1 cellular context compared by ENCODE assay signal in the genomic region with DNA sequence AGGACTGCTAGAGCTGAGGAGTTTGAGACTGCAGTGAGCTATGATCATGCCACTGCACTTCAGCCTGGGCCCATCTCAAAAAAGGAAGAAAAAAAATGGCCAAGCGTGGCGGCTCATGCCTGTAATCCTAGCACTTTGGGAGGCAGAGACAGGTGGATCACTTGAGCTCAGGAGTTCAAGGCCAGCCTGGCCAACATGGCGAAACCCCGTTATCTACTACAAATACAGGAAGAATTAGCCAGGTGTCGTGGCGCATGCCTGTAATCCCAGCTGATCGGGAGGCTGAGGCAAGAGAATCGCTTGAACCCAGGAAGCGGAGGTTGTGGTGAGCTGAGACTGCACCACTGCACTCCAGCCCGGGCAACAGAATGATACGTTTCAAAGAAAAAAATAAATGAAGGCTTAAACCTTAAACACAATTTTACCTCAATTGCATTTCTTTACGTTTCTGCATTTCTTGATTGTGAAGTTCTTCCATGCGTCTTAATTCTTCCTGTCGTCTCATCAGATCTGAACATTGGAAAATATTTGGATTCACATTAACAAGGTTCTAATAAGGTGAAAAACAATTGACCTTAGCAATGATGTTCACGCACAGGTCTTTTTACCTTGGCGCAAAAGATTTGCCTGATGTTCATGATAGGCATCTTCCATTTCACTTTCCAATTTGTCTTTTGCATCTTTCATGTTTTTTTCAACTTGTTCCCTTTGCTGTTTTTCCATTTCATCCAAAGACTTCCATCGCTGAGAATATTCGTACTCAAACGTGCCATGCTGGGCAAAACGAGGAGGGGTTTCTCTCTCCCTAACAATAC.
TF ChIP-seq lines count a peak whose summit lies in the region.

No MANE protein-coding gene starts in this region.

TF ChIP-seq in HepG2, 621 proteins besides CTCF, POLR2A, EP300 and RAD21 (continued from another document and continues in another):
- TF ChIP-seq CREB3 (CRISPR knock-in tag; IDR thresholded peaks at IDR 0.05) (no peak), PAX8 (CRISPR knock-in tag; IDR thresholded peaks at IDR 0.05; ENCODE audit: borderline replicate concordance) (no peak), SMYD3 (CRISPR knock-in tag; IDR thresholded peaks at IDR 0.05) (no peak), ZSCAN25 (CRISPR knock-in tag; IDR thresholded peaks at IDR 0.05) (no peak), ZNF775 (CRISPR knock-in tag; IDR thresholded peaks at IDR 0.05; ENCODE audit: borderline replicate concordance) (no peak), ZNF280D (CRISPR knock-in tag; IDR thresholded peaks at IDR 0.05) (no peak), CBX5 (CRISPR knock-in tag; IDR thresholded peaks at IDR 0.05; ENCODE audit: borderline replicate concordance) (no peak), ZNF569 (CRISPR knock-in tag; IDR thresholded peaks at IDR 0.05; ENCODE audit: borderline replicate concordance) (no peak), ZNF142 (CRISPR knock-in tag; IDR thresholded peaks at IDR 0.05) (0 out of 2 replicates have a peak, but pooled peaks have one; percentile 26), ZMAT3 (CRISPR knock-in tag; conservative IDR thresholded peaks at IDR 0.05) (no peak), ZNF17 (CRISPR knock-in tag; IDR thresholded peaks at IDR 0.05) (no peak), ZNF737 (CRISPR knock-in tag; IDR thresholded peaks at IDR 0.05; ENCODE audit: borderline replicate concordance) (no peak), ZNF615 (CRISPR knock-in tag; IDR thresholded peaks at IDR 0.05; ENCODE audit: borderline replicate concordance) (0 out of 2 replicates have a peak, but pooled peaks have one; percentile 47), HBP1 (CRISPR knock-in tag; IDR thresholded peaks at IDR 0.05; ENCODE audit: low read depth) (no peak), ZNF430 (CRISPR knock-in tag; IDR thresholded peaks at IDR 0.05) (no peak), THAP7 (CRISPR knock-in tag; IDR thresholded peaks at IDR 0.05) (no peak), NR2F6 (IDR thresholded peaks at IDR 0.05) (no peak), NR2F6 (CRISPR knock-in tag; IDR thresholded peaks at IDR 0.05) (peak; percentile 32; the same call in 1 of the 2 replicates), ZNF724P (CRISPR knock-in tag; IDR thresholded peaks at IDR 0.05; ENCODE audit: borderline replicate concordance) (no peak), MYNN (CRISPR knock-in tag; IDR thresholded peaks at IDR 0.05; ENCODE audit: low read depth) (no peak), MTF1 (CRISPR knock-in tag; IDR thresholded peaks at IDR 0.05) (no peak), FOSL1 (CRISPR knock-in tag; IDR thresholded peaks at IDR 0.05; ENCODE audit: borderline replicate concordance) (no peak), PCBP1 (IDR thresholded peaks at IDR 0.05; ENCODE audit: borderline replicate concordance, low read depth, low read length) (no peak), PHF20 (CRISPR knock-in tag; IDR thresholded peaks at IDR 0.05) (0 out of 2 replicates have a peak, but pooled peaks have one; percentile 26), ZNF546 (CRISPR knock-in tag; conservative IDR thresholded peaks at IDR 0.05) (no peak), ZNF547 (CRISPR knock-in tag; IDR thresholded peaks at IDR 0.05) (no peak), HNF4A (CRISPR knock-in tag; IDR thresholded peaks at IDR 0.05) (peak; percentile 77), ZC3H13 (CRISPR knock-in tag; IDR thresholded peaks at IDR 0.05) (no peak), ZNF687 (CRISPR knock-in tag; IDR thresholded peaks at IDR 0.05) (peak; percentile 50), MATR3 (CRISPR knock-in tag; IDR thresholded peaks at IDR 0.05) (no peak), NCOA2 (CRISPR knock-in tag; IDR thresholded peaks at IDR 0.05) (peak; percentile 34; the same call in 1 of the 2 replicates), AKNA (CRISPR knock-in tag; IDR thresholded peaks at IDR 0.05; ENCODE audit: borderline replicate concordance) (no peak), KDM6A (CRISPR knock-in tag; IDR thresholded peaks at IDR 0.05; ENCODE audit: low read depth) (no peak)
